ENCODE assay signal across 9 cellular contexts in genomic region chr11:92168936-92169335, GRCh38. TPM values are rescaled to one million over a fixed set of nuclear protein-coding genes. Genes with fewer than 3 reads are reported as not detected.
"Had no signal": no experiment of that assay in that cellular context is flagged by ENCODE, and none has a peak within 500 bp of the region (broad histone marks: within the 10 kb centered on the region; RNA-seq: fewer than 3 reads in every experiment).

No MANE protein-coding gene starts in this region.

- FAIRE-seq: HepG2 had no signal

- H3K4me3 ChIP-seq: GM23248, HAP-1 had no signal

- ATAC-seq: HCT116, HepG2 had no signal

- H3K9ac ChIP-seq: GM23248 had no signal

- H3K4me1 ChIP-seq: HAP-1 had no signal

- H3K27ac ChIP-seq: GM23248, HL-60 had no signal

- DNase-seq: GM23248, GOT3, H7, HFFc6 had no signal

- H2AFZ ChIP-seq: GM23248 had no signal

- H3K36me3 ChIP-seq: HAP-1 had no signal

- H3K9me3 ChIP-seq: HAP-1 had no signal

RNA-seq across cellular contexts. Expression of gene FAT3, which starts 55.7 kb away (rescaled TPM):
- total RNA-seq: HepG2 had no signal
- polyA plus RNA-seq: HepG2, IgD-negative memory B cell had no signal
